ENCODE assay signal across 13 cellular contexts in the genomic region with DNA sequence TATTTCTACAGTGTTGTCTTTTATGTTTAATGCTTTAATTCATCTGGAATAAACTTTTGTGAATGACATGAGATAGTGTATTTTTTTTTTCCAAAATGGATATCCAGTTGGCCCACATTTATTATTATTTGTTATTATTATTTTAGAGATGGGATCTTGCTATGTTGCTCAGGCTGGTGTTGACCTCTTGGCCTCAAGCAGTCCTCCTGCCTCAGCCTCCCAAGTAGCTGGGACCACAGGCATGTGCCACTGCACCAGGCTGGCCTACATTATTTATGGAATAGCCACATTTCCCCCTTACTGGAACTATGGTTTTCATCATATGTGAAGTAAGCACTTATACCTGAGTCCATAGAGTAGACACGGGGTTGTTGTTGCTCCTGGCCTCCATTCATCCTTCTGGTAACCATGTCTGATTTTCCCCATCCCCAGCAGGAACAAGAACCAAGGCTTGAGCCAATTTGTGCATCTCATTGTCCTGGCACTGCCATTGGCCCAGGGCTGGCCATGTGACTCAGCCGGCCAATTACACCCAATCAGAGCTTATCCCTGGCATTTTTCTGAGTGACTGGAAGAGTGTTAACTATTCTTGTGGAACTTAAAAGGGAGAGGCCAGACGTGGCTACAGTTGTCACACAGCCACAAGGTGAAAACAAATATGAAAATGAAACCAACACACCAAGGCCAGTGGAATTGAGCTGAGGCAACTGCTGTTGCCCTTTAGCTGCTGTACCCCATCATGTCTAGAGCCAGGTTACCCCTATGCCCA. TPM values are rescaled to one million over a fixed set of nuclear protein-coding genes. Genes with fewer than 3 reads are reported as not detected.
DNase-seq lines count a peak whose midpoint lies in the region; ATAC-seq, FAIRE-seq and TF ChIP-seq lines count a peak whose summit lies in the region.
"Had no signal": no experiment of that assay in that cellular context is flagged by ENCODE, and none has a peak within 500 bp of the region (broad histone marks: within the 10 kb centered on the region; RNA-seq: fewer than 3 reads in every experiment).

No MANE protein-coding gene starts in this region.

- peak overlapping the region; percentile 81 to 90 for H3K27ac Mint-ChIP-seq in effector memory CD8-positive, alpha-beta T cell

- no peaks in the 10 kb centered on the region for H3K9me2 ChIP-seq in PC-3 (replicated peaks; ENCODE audit: low read length)

- H3K4me1 Mint-ChIP-seq in effector memory CD8-positive, alpha-beta T cell (ENCODE audit: low read depth in 2 of 2), result peaks cover 46 to 53% of the 10 kb centered on the region in 2 donors

- TF ChIP-seq CTCF in PC-3 (conservative IDR thresholded peaks at IDR 0.05; ENCODE audit: low read depth, low read length) (no peak), prostate gland (IDR thresholded peaks at IDR 0.05) (no peak)

- FAIRE-seq in urothelium cell line (lab: Jason Lieb, UNC), result peak; percentile 90

- no peaks in the 10 kb centered on the region for H3K27me3 Mint-ChIP-seq in effector memory CD8-positive, alpha-beta T cell

- POLR2A ChIA-PET in PC-3 (lab: Charles Lee; ENCODE audit: unreplicated experiment), result no interaction called here

- WGBS in prostate gland, result 89% methylated on average over 3 of the region's 3 CpGs

- peak overlapping the region; percentile 70 for H3K27ac ChIP-seq in PC-3 (ENCODE audit: low read length)
- H3K27ac ChIP-seq in prostate gland, result no peak overlapping the region
- H3K27ac ChIP-seq: C4-2B, RWPE1 had no signal

- peak overlapping the region; percentile 1; the same call in 1 of the 2 replicates for H3K9ac ChIP-seq in PC-3 (ENCODE audit: low read length)

- no peaks in the 10 kb centered on the region for H3K27me3 ChIP-seq in PC-3 (ENCODE audit: low read length)
- no peaks in the 10 kb centered on the region for H3K27me3 ChIP-seq in prostate gland (replicated peaks; ENCODE audit: insufficient read depth)

- H3K36me3 Mint-ChIP-seq in effector memory CD8-positive, alpha-beta T cell (ENCODE audit: insufficient read depth), result peaks cover 29% of the 10 kb centered on the region

- no peaks in the 10 kb centered on the region for H3K79me2 ChIP-seq in PC-3 (ENCODE audit: low read length)

- CTCF ChIA-PET in PC-3 (lab: Charles Lee), result no interaction called here

- no peak overlapping the region for H3K4me3 ChIP-seq in PC-3 (ENCODE audit: low read length)
- no peak overlapping the region for H3K4me3 ChIP-seq in prostate gland
- H3K4me3 ChIP-seq: lung had no signal

- no TSS peak for BruUV-seq in PC-3 (replicated peaks; lab: Mats Ljungman, UMichigan)

- TF ChIP-seq POLR2A in prostate gland (IDR thresholded peaks at IDR 0.05), result no peak

- peak; percentile 3 for DNase-seq in left cardiac atrium
- DNase-seq in cardiac septum (ENCODE audit: low spot score), result no peak
- DNase-seq in PC-3, result peak; percentile 33
- no peak for DNase-seq in effector memory CD8-positive, alpha-beta T cell
- DNase-seq in urothelium cell line (ENCODE audit: low spot score), result peak; percentile 66
- DNase-seq in DMS114 treated with DMSO at 0.1 percent for 48 hours (lab: John Stamatoyannopoulos, UW; ENCODE audit: unreplicated experiment), result no peak
- no peak for DNase-seq in AML-193 (lab: John Stamatoyannopoulos, UW)
- no peak for DNase-seq in prostate gland (ENCODE audit: low spot score)
- DNase-seq: NCI-H1105 treated with DMSO at 0.1 percent for 48 hours had no signal

- peaks cover 5% of the 10 kb centered on the region for H3F3A ChIP-seq in PC-3 (ENCODE audit: low read length, unreplicated experiment)

- peak overlapping the region; percentile 47 for H3K4me2 ChIP-seq in PC-3 (ENCODE audit: low read length)

- no peaks in the 10 kb centered on the region for H3K36me3 ChIP-seq in PC-3 (ENCODE audit: low read depth, low read length)
- H3K36me3 ChIP-seq in prostate gland, result no peaks in the 10 kb centered on the region

- H3K4me3 Mint-ChIP-seq in effector memory CD8-positive, alpha-beta T cell, result peak overlapping the region; percentile 70 to 84

- no peaks in the 10 kb centered on the region for H4K20me1 ChIP-seq in PC-3 (ENCODE audit: low read length)

- intact Hi-C loops in left cardiac atrium (cut with DNase I) (no loop called here), cardiac septum (cut with DNase I) (no loop called here), PC-3 (cut with micrococcal nuclease) (loop anchor here (5.0 kb wide), 1 partner anchor 78 kb away; no protein-coding TSS in a partner anchor), prostate gland (cut with DNase I) (no loop called here)

- no peaks in the 10 kb centered on the region for H3K9me3 ChIP-seq in PC-3 (ENCODE audit: low read length)
- no peaks in the 10 kb centered on the region for H3K9me3 ChIP-seq in prostate gland

- H2AFZ ChIP-seq in PC-3 (ENCODE audit: low read length), result no peak overlapping the region

- H3K9me3 Mint-ChIP-seq in effector memory CD8-positive, alpha-beta T cell, result peaks cover 0 to 6% of the 10 kb centered on the region in 2 donors

- H3K4me1 ChIP-seq in PC-3 (ENCODE audit: insufficient read depth, low read length) (peaks cover 47% of the 10 kb centered on the region), prostate gland (replicated peaks) (no peaks in the 10 kb centered on the region)

- ATAC-seq in left cardiac atrium, result no peak
- no peak for ATAC-seq in PC-3
- peak; percentile 33 for ATAC-seq in effector memory CD8-positive, alpha-beta T cell (replicated peaks)

RNA-seq across cellular contexts. Expression of gene PRF1, which starts 23.1 kb away (rescaled TPM):
- total RNA-seq in left cardiac atrium, result 1 to 10 TPM; 1.5 to 4.6 TPM
- 1.2 TPM for total RNA-seq in cardiac septum
- total RNA-seq in PC-3 (2014; rRNA removed), result not detected in 2 replicates
- total RNA-seq in prostate gland, result 1 to 10 TPM in 1 of 2 donors, under 1 TPM in 1; 0.32 to 2.3 TPM
- total RNA-seq: frontal cortex had no signal

Comparison
In these comparisons a context has a peak if more than half of its experiments do, and no peak if none do; other contexts are left out.
1. DNase-seq: peak in left cardiac atrium (single experiment), PC-3 (single experiment) and urothelium cell line (single experiment); none in cardiac septum (single experiment), effector memory CD8-positive, alpha-beta T cell (0 of 3), DMS114 treated with DMSO at 0.1 percent for 48 hours (single experiment), AML-193 (0 of 2) and prostate gland (single experiment).